Comparison of ENCODE assay signal across 9 cellular contexts in genomic region chr11:65611758-65612603, GRCh38. TPM values are rescaled to one million over a fixed set of nuclear protein-coding genes. Genes with fewer than 3 reads are reported as not detected.
DNase-seq lines count a peak whose midpoint lies in the region; TF ChIP-seq lines count a peak whose summit lies in the region.
"Had no signal": no experiment of that assay in that cellular context is flagged by ENCODE, and none has a peak within 500 bp of the region (broad histone marks: within the 10 kb centered on the region; RNA-seq: fewer than 3 reads in every experiment).

No MANE protein-coding gene starts in this region.

- H3K27ac ChIP-seq in CD4-positive, alpha-beta memory T cell (ENCODE audit: low read depth, low read length): peak overlapping the region; percentile 96
- H3K27ac ChIP-seq in trophoblast cell (ENCODE audit: low read depth, low read length): peak overlapping the region; percentile 14

- H3K4me2 ChIP-seq in trophoblast cell (ENCODE audit: low read length): peak overlapping the region; percentile 40

- no peak overlapping the region for H3K9ac ChIP-seq in trophoblast cell (ENCODE audit: low read length)

- POLR2A ChIA-PET in CD4-positive, alpha-beta memory T cell (lab: Charles Lee; ENCODE audit: partially characterized antibody): interaction anchor here (0.7 to 8.1 kb wide), 11 partner anchors 9 to 247 kb away, joined by 3 to 113 read pairs (median 60); partner anchors contain the start of genes CFL1, EHBP1L1, FAM89B and KCNK7

- no peaks in the 10 kb centered on the region for H3K9me3 ChIP-seq in CD4-positive, alpha-beta memory T cell (ENCODE audit: control insufficient read depth in 1 of 2, low read length in 2 of 2)
- H3K9me3 ChIP-seq in trophoblast cell (ENCODE audit: insufficient read depth, low read depth, low read length): peaks cover 6% of the 10 kb centered on the region
- H3K9me3 ChIP-seq: pancreas had no signal

- CTCF ChIA-PET in CD4-positive, alpha-beta memory T cell (lab: Charles Lee; ENCODE audit: partially characterized antibody): interaction anchor here (0.5 to 1.8 kb wide), 7 partner anchors 16 to 273 kb away, joined by 3 to 13 read pairs (median 4); partner anchors contain the start of gene EHBP1L1

- H2BK12ac ChIP-seq in trophoblast cell (ENCODE audit: low read length): peak overlapping the region; percentile 20

- H3K4me3 ChIP-seq in CD4-positive, alpha-beta memory T cell (ENCODE audit: low read length in 2 of 2): peak overlapping the region in 1 of 2 donors; percentile 96
- H3K4me3 ChIP-seq in epithelial cell of proximal tubule (ENCODE audit: low read depth, low read length) (peak overlapping the region; percentile 81), trophoblast cell (ENCODE audit: low read depth, low read length) (no peak overlapping the region)

- H3K36me3 Mint-ChIP-seq in CD4-positive, alpha-beta memory T cell: peaks cover 23 to 58% of the 10 kb centered on the region in 2 donors

- no peak overlapping the region for H2BK5ac ChIP-seq in trophoblast cell (ENCODE audit: low read depth, low read length, poor library complexity)

- H3K4ac ChIP-seq in trophoblast cell (ENCODE audit: low read depth, low read length): peak overlapping the region; percentile 56

- no CpG with 5 or more reads among the region's 12 CpGs for WGBS in trophoblast cell (ENCODE audit: extremely low coverage, insufficient coverage, insufficient read length)

- H4K8ac ChIP-seq in trophoblast cell (ENCODE audit: low read depth, low read length): peak overlapping the region; percentile 26

- H3K23ac ChIP-seq in trophoblast cell (ENCODE audit: low read length): no peak overlapping the region

- peak overlapping the region; percentile 60 for H4K91ac ChIP-seq in trophoblast cell (ENCODE audit: low read depth, low read length)

- peak overlapping the region; percentile 36 to 97 (median 93) for H3K27ac Mint-ChIP-seq in CD4-positive, alpha-beta memory T cell

- peak overlapping the region; percentile 9 for H2BK120ac ChIP-seq in trophoblast cell (ENCODE audit: insufficient read depth, low read length, poor library complexity)

- no peaks in the 10 kb centered on the region for H3K9me3 Mint-ChIP-seq in CD4-positive, alpha-beta memory T cell

- peaks cover 30 to 77% (median 50%) of the 10 kb centered on the region in 4 donors for H3K4me1 Mint-ChIP-seq in CD4-positive, alpha-beta memory T cell

- H2AK5ac ChIP-seq in trophoblast cell (ENCODE audit: low read length): peak overlapping the region; percentile 32

- intact Hi-C loops in CD4-positive, alpha-beta memory T cell (cut with micrococcal nuclease): no loop called here

- peak overlapping the region; percentile 36 for H3K14ac ChIP-seq in trophoblast cell (ENCODE audit: low read length)

- TF ChIP-seq CTCF in epithelial cell of proximal tubule (conservative IDR thresholded peaks at IDR 0.05; ENCODE audit: low read depth, low read length): no peak

- H3K79me2 ChIP-seq in trophoblast cell (ENCODE audit: control insufficient read depth, insufficient read depth, low read length, poor library complexity): peaks cover 23% of the 10 kb centered on the region

- H3K18ac ChIP-seq in trophoblast cell (ENCODE audit: low read length): peak overlapping the region; percentile 27

- H3K27me3 ChIP-seq in CD4-positive, alpha-beta memory T cell (ENCODE audit: insufficient read depth, low read length): no peaks in the 10 kb centered on the region
- no peaks in the 10 kb centered on the region for H3K27me3 ChIP-seq in trophoblast cell (ENCODE audit: insufficient read depth, low read length)
- H3K27me3 ChIP-seq: pancreas had no signal

- H2AFZ ChIP-seq in trophoblast cell (ENCODE audit: insufficient read depth, low read length, poor library complexity): no peak overlapping the region

- H4K12ac ChIP-seq in trophoblast cell (ENCODE audit: low read depth, low read length): peak overlapping the region; percentile 55

- no peak for DNase-seq in CD4-positive, alpha-beta memory T cell
- DNase-seq in RKO (ENCODE audit: low spot score) (peak; percentile 23), epithelial cell of proximal tubule (ENCODE audit: low read depth) (no peak), trophoblast cell (no peak), NCI-H1105 (lab: John Stamatoyannopoulos, UW) (no peak), iPS-NIHi7 (ENCODE audit: extremely low spot score) (no peak), NOMO-1 treated with dmso at 0.1 percent for 144 hours (lab: John Stamatoyannopoulos, UW; ENCODE audit: unreplicated experiment) (no peak)
- no peak for DNase-seq in stimulated activated CD4-positive, alpha-beta T cell treated with anti-CD3 and anti-CD28 coated beads, Interleukin-2, amount 100 ng/mL, for 24 hours

- H3K27me3 Mint-ChIP-seq in CD4-positive, alpha-beta memory T cell: no peaks in the 10 kb centered on the region

- peaks cover 18% of the 10 kb centered on the region for H3K79me1 ChIP-seq in trophoblast cell (ENCODE audit: low read length)

- peaks cover under 1% of the 10 kb centered on the region for H3K36me3 ChIP-seq in CD4-positive, alpha-beta memory T cell (ENCODE audit: insufficient read depth, low read length)
- H3K36me3 ChIP-seq in trophoblast cell (ENCODE audit: control insufficient read depth in 1 of 2, insufficient read depth in 2 of 2, low read length in 2 of 2): peaks cover 37 to 43% of the 10 kb centered on the region in 2 experiments

- H3K4me3 Mint-ChIP-seq in CD4-positive, alpha-beta memory T cell: peak overlapping the region; percentile 84 to 99 (median 95)

- peaks cover 49% of the 10 kb centered on the region for H3K4me1 ChIP-seq in CD4-positive, alpha-beta memory T cell (ENCODE audit: insufficient read depth, low read length)
- peaks cover 34 to 41% of the 10 kb centered on the region in 2 experiments for H3K4me1 ChIP-seq in trophoblast cell (ENCODE audit: control insufficient read depth in 1 of 2, insufficient read depth in 2 of 2, low read length in 2 of 2)

RNA-seq across cellular contexts. Expression of gene MAP3K11, which starts 2.0 kb away (rescaled TPM):
- total RNA-seq in CD4-positive, alpha-beta memory T cell: 10 to 100 TPM; 92.0 to 93.6 TPM
- polyA plus RNA-seq in CD4-positive, alpha-beta memory T cell: 10 to 100 TPM in 1 of 2 donors, 1 to 10 TPM in 1; 6.3 to 24.1 TPM
- 55.0 and 55.3 TPM in 2 replicates for total RNA-seq in epithelial cell of proximal tubule
- 50.2 and 51.4 TPM in 2 replicates for polyA plus RNA-seq in trophoblast cell (2013)

RNA-seq across cellular contexts. Expression of gene PCNX3, which starts 3.6 kb away (rescaled TPM):
- total RNA-seq in CD4-positive, alpha-beta memory T cell: 10 to 100 TPM; 63.3 to 66.3 TPM
- polyA plus RNA-seq in CD4-positive, alpha-beta memory T cell: 1 to 10 TPM in 1 of 2 donors, under 1 TPM in 1; 0.41 to 6.3 TPM
- total RNA-seq in epithelial cell of proximal tubule: 35.9 and 41.6 TPM in 2 replicates
- 26.5 TPM in 2 replicates for polyA plus RNA-seq in trophoblast cell (2013)

RNA-seq across cellular contexts. Expression of gene KCNK7, which starts 16.4 kb away (rescaled TPM):
- 1 to 10 TPM; 1.6 to 2.7 TPM for total RNA-seq in CD4-positive, alpha-beta memory T cell
- 1 to 10 TPM in 1 of 2 donors, not detected in 1; 1.2 TPM for polyA plus RNA-seq in CD4-positive, alpha-beta memory T cell
- 0.17 TPM in 1 of 2 replicates, not detected in the other for total RNA-seq in epithelial cell of proximal tubule
- polyA plus RNA-seq in trophoblast cell (2013): 0.03 and 0.04 TPM in 2 replicates

RNA-seq across cellular contexts. Expression of gene SIPA1, which starts 25.9 kb away (rescaled TPM):
- total RNA-seq in CD4-positive, alpha-beta memory T cell: 100 to 1,000 TPM; 150 to 169 TPM
- 100 to 1,000 TPM in 1 of 2 donors, 10 to 100 TPM in 1; 50.1 to 204 TPM for polyA plus RNA-seq in CD4-positive, alpha-beta memory T cell
- 45.5 and 66.5 TPM in 2 replicates for total RNA-seq in epithelial cell of proximal tubule
- 25.5 and 28.2 TPM in 2 replicates for polyA plus RNA-seq in trophoblast cell (2013)

RNA-seq across cellular contexts. Expression of gene EHBP1L1, which starts 36.1 kb away (rescaled TPM):
- total RNA-seq in CD4-positive, alpha-beta memory T cell: 100 to 1,000 TPM; 151 to 154 TPM
- polyA plus RNA-seq in CD4-positive, alpha-beta memory T cell: 10 to 100 TPM in 1 of 2 donors, 1 to 10 TPM in 1; 8.9 to 25.2 TPM
- total RNA-seq in epithelial cell of proximal tubule: 26.1 and 26.3 TPM in 2 replicates
- polyA plus RNA-seq in trophoblast cell (2013): 12.5 and 13.2 TPM in 2 replicates
